In the genomic region with DNA sequence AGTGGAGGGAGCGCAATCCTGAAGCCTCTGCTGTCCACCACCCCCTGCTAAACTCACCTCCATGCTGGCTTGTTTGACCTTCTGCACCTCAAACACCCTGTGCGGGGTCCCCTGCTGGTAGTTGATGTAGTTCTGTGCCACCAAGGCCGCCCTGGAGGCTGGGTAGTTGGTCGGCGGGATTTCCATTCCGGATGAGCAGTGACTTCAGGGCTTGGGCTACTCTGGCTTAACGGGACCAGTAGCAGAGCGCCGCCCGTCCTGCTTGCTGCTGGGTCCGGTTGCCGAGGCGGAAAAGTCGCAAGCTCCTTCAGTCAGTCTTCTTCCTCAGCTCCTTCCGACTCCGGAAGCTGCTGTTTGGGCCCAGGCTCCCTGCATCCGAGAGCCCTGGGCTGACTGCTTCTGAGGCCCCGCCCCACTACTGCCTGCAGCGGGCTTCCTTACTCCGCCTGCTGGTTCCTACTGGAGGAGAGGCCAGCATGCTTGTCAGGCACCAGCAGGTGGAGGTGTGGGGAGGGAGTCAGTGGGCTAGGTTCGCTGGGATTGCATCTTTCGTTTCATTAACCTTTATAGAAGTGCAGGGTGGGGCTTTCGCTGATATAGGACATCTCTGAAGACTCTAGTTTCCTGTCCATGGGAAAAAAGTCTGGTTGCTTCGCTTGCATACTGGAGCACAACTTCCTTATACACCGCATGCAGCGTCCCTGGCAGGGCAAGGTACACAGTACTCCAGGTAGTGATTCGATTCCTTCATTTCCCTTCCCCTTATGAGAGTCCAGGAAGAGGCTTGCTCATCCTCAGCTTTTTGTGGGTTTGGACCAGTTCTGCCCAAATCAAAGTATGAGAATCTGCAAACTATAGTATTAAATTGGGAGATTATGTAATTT, we compare ENCODE assay signal across 8 cellular contexts. TPM values are rescaled to one million over a fixed set of nuclear protein-coding genes. Genes with fewer than 3 reads are reported as not detected.
DNase-seq lines count a peak whose midpoint lies in the region; ATAC-seq, FAIRE-seq and TF ChIP-seq lines count a peak whose summit lies in the region.

A gene with protein sequence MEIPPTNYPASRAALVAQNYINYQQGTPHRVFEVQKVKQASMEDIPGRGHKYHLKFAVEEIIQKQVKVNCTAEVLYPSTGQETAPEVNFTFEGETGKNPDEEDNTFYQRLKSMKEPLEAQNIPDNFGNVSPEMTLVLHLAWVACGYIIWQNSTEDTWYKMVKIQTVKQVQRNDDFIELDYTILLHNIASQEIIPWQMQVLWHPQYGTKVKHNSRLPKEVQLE (minus strand): TSS at position 356 of the 884 bp plus-strand sequence. CDS start 170 bp downstream, at position 186.

- peak within 1 kb of the TSS; percentile 94 for H3K4me3 Mint-ChIP-seq in CD4-positive, alpha-beta T cell

- H3K36me3 Mint-ChIP-seq in CD4-positive, alpha-beta T cell (ENCODE audit: low read depth) = peaks cover 42% of the 10 kb centered on the region

- peak; percentile 51 for FAIRE-seq in islet of Langerhans (lab: Jason Lieb, UNC)

- intact Hi-C loops in CD4-positive, alpha-beta T cell (cut with DNase I, micrococcal nuclease) = loop anchor here in 1 of 2 experiments (10.0 kb wide), 1 partner anchor 1892 kb away; the partner anchor contains the start of gene KPNA4

- peak; percentile 80 for TF ChIP-seq CTCF in CD4-positive, alpha-beta T cell (IDR thresholded peaks at IDR 0.05)

- peak; percentile 99 for ATAC-seq in CD4-positive, alpha-beta T cell (ENCODE audit: poor library complexity)
- ATAC-seq in GM19455 (IDR thresholded peaks at IDR 0.05; ENCODE audit: unreplicated experiment) = peak; percentile 100

- no peaks in the 10 kb centered on the region for H3K27me3 ChIP-seq in CD4-positive, alpha-beta T cell (ENCODE audit: control insufficient read depth, insufficient read depth, low read length)

- POLR2A ChIA-PET in CD4-positive, alpha-beta T cell (lab: Charles Lee) = interaction anchor here (0.7 to 3.0 kb wide), 6 partner anchors 12 to 86 kb away, joined by 3 to 13 read pairs (median 4); partner anchors contain the start of gene GFM1

- CTCF ChIA-PET in CD4-positive, alpha-beta T cell (lab: Charles Lee) = interaction anchor here (1.0 to 1.9 kb wide), 5 partner anchors 13 to 130 kb away, joined by 3 to 13 read pairs (median 3); partner anchors contain the start of gene GFM1

- peaks cover 32% of the 10 kb centered on the region for H3K4me1 Mint-ChIP-seq in CD4-positive, alpha-beta T cell (ENCODE audit: low read depth)

- H3K9me3 ChIP-seq in CD4-positive, alpha-beta T cell (ENCODE audit: control insufficient read depth, low read length) = no peaks in the 10 kb centered on the region

- peak; percentile 60 to 83 (median 74) for DNase-seq in CD4-positive, alpha-beta T cell
- peak; percentile 72 for DNase-seq in HK-2 (ENCODE audit: unreplicated experiment)
- DNase-seq in activated CD4-positive, alpha-beta T cell treated with anti-CD3 and anti-CD28 coated beads for 1 hour = peak; percentile 62
- peak; percentile 86 for DNase-seq in cerebellum (ENCODE audit: low spot score)
- peak; percentile 60 to 78 (median 67) for DNase-seq in stimulated activated CD4-positive, alpha-beta T cell treated with anti-CD3 and anti-CD28 coated beads, Interleukin-12 subunit alpha, Interleukin-12 subunit beta, amount 100 ng/mL, for 48 hours (ENCODE audit: low read depth in 2 of 3, low spot score in 1 of 3)
- no peak for DNase-seq in NCI-H524 treated with DMSO at 0.1 percent for 48 hours (lab: John Stamatoyannopoulos, UW)

- H3K9me3 Mint-ChIP-seq in CD4-positive, alpha-beta T cell = no peaks in the 10 kb centered on the region

- no peaks in the 10 kb centered on the region for H3K27me3 Mint-ChIP-seq in CD4-positive, alpha-beta T cell

- peak within 1 kb of the TSS; percentile 41 for H3K27ac ChIP-seq in CD4-positive, alpha-beta T cell (ENCODE audit: low read depth, low read length)

- peak within 1 kb of the TSS; percentile 85 for H3K27ac Mint-ChIP-seq in CD4-positive, alpha-beta T cell

RNA-seq across cellular contexts. Expression of the gene that starts here (rescaled TPM):
- total RNA-seq in CD4-positive, alpha-beta T cell = 1 to 10 TPM; 2.1 to 3.0 TPM
- 5.0 TPM for total RNA-seq in cerebellum
